In genomic region chr1:244074559-244075171, GRCh38 we compare ENCODE assay signal across 8 cellular contexts. TPM values are rescaled to one million over a fixed set of nuclear protein-coding genes. Genes with fewer than 3 reads are reported as not detected.
DNase-seq lines count a peak whose midpoint lies in the region; ATAC-seq lines count a peak whose summit lies in the region.

No MANE protein-coding gene starts in this region.

- intact Hi-C loops in activated T-helper 2 cell treated with anti-CD3 and anti-CD28 coated beads, Interferon-gamma antibody, Interleukin-2, Interleukin-4, amounts not matched to agents 10 μg/mL and 5 μg/mL and 100 μg/mL, durations not matched to agents 14 hours and 24 hours and 36 hours (cut with micrococcal nuclease), result no loop called here

- no peaks in the 10 kb centered on the region for H3K9me3 Mint-ChIP-seq in activated T-helper 2 cell treated with anti-CD3 and anti-CD28 coated beads, Interferon-gamma antibody, Interleukin-2, Interleukin-4, amounts not matched to agents 10 μg/mL and 5 μg/mL and 100 μg/mL, durations not matched to agents 14 hours and 24 hours and 36 hours

- no peaks in the 10 kb centered on the region for H3K36me3 Mint-ChIP-seq in activated T-helper 2 cell treated with anti-CD3 and anti-CD28 coated beads, Interferon-gamma antibody, Interleukin-2, Interleukin-4, amounts not matched to agents 10 μg/mL and 5 μg/mL and 100 μg/mL, durations not matched to agents 14 hours and 24 hours and 36 hours (ENCODE audit: low read depth)

- H3K4me3 Mint-ChIP-seq in activated T-helper 2 cell treated with anti-CD3 and anti-CD28 coated beads, Interferon-gamma antibody, Interleukin-2, Interleukin-4, amounts not matched to agents 10 μg/mL and 5 μg/mL and 100 μg/mL, durations not matched to agents 14 hours and 24 hours and 36 hours (ENCODE audit: low read depth), result peak overlapping the region; percentile 43

- peak overlapping the region; percentile 19 for H3K27ac Mint-ChIP-seq in activated T-helper 2 cell treated with anti-CD3 and anti-CD28 coated beads, Interferon-gamma antibody, Interleukin-2, Interleukin-4, amounts not matched to agents 10 μg/mL and 5 μg/mL and 100 μg/mL, durations not matched to agents 14 hours and 24 hours and 36 hours

- H3K4me1 Mint-ChIP-seq in activated T-helper 2 cell treated with anti-CD3 and anti-CD28 coated beads, Interferon-gamma antibody, Interleukin-2, Interleukin-4, amounts not matched to agents 10 μg/mL and 5 μg/mL and 100 μg/mL, durations not matched to agents 14 hours and 24 hours and 36 hours (ENCODE audit: low read depth), result peaks cover 19% of the 10 kb centered on the region

- peak; percentile 61 for ATAC-seq in HG03521 (IDR thresholded peaks at IDR 0.05; ENCODE audit: unreplicated experiment)

- peak; percentile 11 for DNase-seq in NCI-H2107 (lab: John Stamatoyannopoulos, UW)
- DNase-seq in NCI-H2107 treated with DMSO at 0.1 percent for 48 hours (lab: John Stamatoyannopoulos, UW; ENCODE audit: unreplicated experiment), result no peak
- DNase-seq in activated T-helper 2 cell treated with anti-CD3 and anti-CD28 coated beads, Interferon-gamma antibody, Interleukin-2, Interleukin-4, amounts not matched to agents 10 μg/mL and 5 μg/mL and 100 μg/mL, durations not matched to agents 14 hours and 24 hours and 36 hours (ENCODE audit: low spot score), result peak; percentile 20
- peak; percentile 50 for DNase-seq in stimulated activated CD4-positive, alpha-beta T cell treated with anti-CD3 and anti-CD28 coated beads, Interleukin-1b, Interleukin-23, amount 100 ng/mL, for 48 hours
- no peak for DNase-seq in DMS114 treated with DMSO at 0.1 percent for 48 hours (lab: John Stamatoyannopoulos, UW; ENCODE audit: unreplicated experiment)
- no peak for DNase-seq in nucleus accumbens (lab: John Stamatoyannopoulos, UW)
- DNase-seq in LoVo (ENCODE audit: low spot score), result no peak

- peaks cover 26% of the 10 kb centered on the region for H3K27me3 Mint-ChIP-seq in activated T-helper 2 cell treated with anti-CD3 and anti-CD28 coated beads, Interferon-gamma antibody, Interleukin-2, Interleukin-4, amounts not matched to agents 10 μg/mL and 5 μg/mL and 100 μg/mL, durations not matched to agents 14 hours and 24 hours and 36 hours (ENCODE audit: low read depth)

RNA-seq across cellular contexts. Expression of gene ZBTB18, which starts 23.6 kb away (rescaled TPM):
- total RNA-seq in activated T-helper 2 cell treated with anti-CD3 and anti-CD28 coated beads, Interferon-gamma antibody, Interleukin-2, Interleukin-4, amounts not matched to agents 10 μg/mL and 5 μg/mL and 100 μg/mL, durations not matched to agents 14 hours and 24 hours and 36 hours, result 4.3 and 4.4 TPM in 2 replicates

Comparison
In these comparisons a context has a peak if more than half of its experiments do, and no peak if none do; other contexts are left out.
1. DNase-seq: peak in NCI-H2107 (single experiment), activated T-helper 2 cell treated with anti-CD3 and anti-CD28 coated beads, Interferon-gamma antibody, Interleukin-2, Interleukin-4, amounts not matched to agents 10 μg/mL and 5 μg/mL and 100 μg/mL, durations not matched to agents 14 hours and 24 hours and 36 hours (single experiment) and stimulated activated CD4-positive, alpha-beta T cell treated with anti-CD3 and anti-CD28 coated beads, Interleukin-1b, Interleukin-23, amount 100 ng/mL, for 48 hours (single experiment); none in NCI-H2107 treated with DMSO at 0.1 percent for 48 hours (single experiment), DMS114 treated with DMSO at 0.1 percent for 48 hours (single experiment), nucleus accumbens (0 of 56) and LoVo (single experiment).